8 cellular contexts compared by ENCODE assay signal in genomic region chr17:72725432-72726068, GRCh38.
DNase-seq lines count a peak whose midpoint lies in the region; ATAC-seq and TF ChIP-seq lines count a peak whose summit lies in the region.

No MANE protein-coding gene starts in this region.

- H3K36me3 ChIP-seq in Karpas-422 (ENCODE audit: insufficient read depth, low read length), result peaks cover 12% of the 10 kb centered on the region; the same call in 1 of the 2 replicates
- H3K36me3 ChIP-seq in OCI-LY3 (replicated peaks; ENCODE audit: low read depth, low read length), result no peaks in the 10 kb centered on the region
- no peaks in the 10 kb centered on the region for H3K36me3 ChIP-seq in parathyroid adenoma (ENCODE audit: control insufficient read depth, insufficient read depth, low read length)

- no peak for DNase-seq in AG04449 (ENCODE audit: low read depth, low spot score)
- DNase-seq in Karpas-422, result peak; percentile 82
- DNase-seq in activated effector memory CD4-positive, alpha-beta T cell treated with Interleukin-2 at 50 U/mL for 16 hours, result peak; percentile 27
- DNase-seq in globus pallidus (ENCODE audit: low spot score), result peak; percentile 49

- H3K27ac ChIP-seq in Karpas-422 (ENCODE audit: low read length) (no peak overlapping the region), OCI-LY3 (ENCODE audit: low read length) (no peak overlapping the region), parathyroid adenoma (no peak overlapping the region)

- H3K4me2 ChIP-seq in Karpas-422 (ENCODE audit: low read depth, low read length, poor library complexity, severe bottlenecking) (no peak overlapping the region), OCI-LY3 (ENCODE audit: low read length) (no peak overlapping the region), parathyroid adenoma (ENCODE audit: low read length) (no peak overlapping the region)

- H3K9ac ChIP-seq in Karpas-422 (ENCODE audit: low read length), result no peak overlapping the region
- H3K9ac ChIP-seq in OCI-LY3 (ENCODE audit: low read length), result no peak overlapping the region
- H3K9ac ChIP-seq in parathyroid adenoma, result no peak overlapping the region

- H3K9me3 ChIP-seq in Karpas-422 (ENCODE audit: low read length) (no peaks in the 10 kb centered on the region), OCI-LY3 (ENCODE audit: insufficient read depth, low read length) (no peaks in the 10 kb centered on the region), parathyroid adenoma (ENCODE audit: control insufficient read depth, low read length) (no peaks in the 10 kb centered on the region)

- H3K27me3 ChIP-seq in Karpas-422 (ENCODE audit: low read length) (no peaks in the 10 kb centered on the region), OCI-LY3 (ENCODE audit: low read depth, low read length) (no peaks in the 10 kb centered on the region), parathyroid adenoma (ENCODE audit: control insufficient read depth, insufficient read depth, low read length) (no peaks in the 10 kb centered on the region)

- POLR2A ChIA-PET in AG04449 (lab: Yijun Ruan, JAX), result no interaction called here

- peak; percentile 90 for TF ChIP-seq CTCF in AG04449 (IDR thresholded peaks at IDR 0.05; ENCODE audit: insufficient read depth, low read length, missing control alignments)
- TF ChIP-seq CTCF in OCI-LY3 (IDR thresholded peaks at IDR 0.05; ENCODE audit: low read depth, low read length), result peak; percentile 93
- TF ChIP-seq CTCF in parathyroid adenoma (IDR thresholded peaks at IDR 0.05), result peak; percentile 81

- H4K20me1 ChIP-seq in Karpas-422 (ENCODE audit: insufficient read depth, low read depth, low read length) (no peaks in the 10 kb centered on the region), OCI-LY3 (ENCODE audit: insufficient read depth, low read length) (no peaks in the 10 kb centered on the region)

- H3K79me2 ChIP-seq in Karpas-422 (ENCODE audit: low read length) (no peaks in the 10 kb centered on the region), OCI-LY3 (ENCODE audit: low read length) (no peaks in the 10 kb centered on the region), parathyroid adenoma (no peaks in the 10 kb centered on the region)

- CTCF ChIA-PET in AG04449 (lab: Yijun Ruan, JAX), result interaction anchor here (0.7 to 15.4 kb wide), 83 partner anchors 9 to 662 kb away, joined by 3 to 551 read pairs (median 4); partner anchors contain the start of genes COG1 and SSTR2

- H3K4me3 ChIP-seq in AG04449 (ENCODE audit: low read depth, low read length), result no peak overlapping the region
- no peak overlapping the region for H3K4me3 ChIP-seq in Karpas-422 (ENCODE audit: low read length)
- no peak overlapping the region for H3K4me3 ChIP-seq in OCI-LY3 (ENCODE audit: low read length)
- H3K4me3 ChIP-seq in parathyroid adenoma (ENCODE audit: low read depth, low read length), result no peak overlapping the region

- H3K9me2 ChIP-seq in Karpas-422 (replicated peaks; ENCODE audit: insufficient read depth, low read length), result no peaks in the 10 kb centered on the region

- peak; percentile 33 for ATAC-seq in GM18868 (IDR thresholded peaks at IDR 0.05; ENCODE audit: unreplicated experiment)
- no peak for ATAC-seq in HG03439 (IDR thresholded peaks at IDR 0.05; ENCODE audit: unreplicated experiment)

- H2AFZ ChIP-seq in Karpas-422 (ENCODE audit: low read length) (no peak overlapping the region), OCI-LY3 (ENCODE audit: low read depth, low read length) (no peak overlapping the region), parathyroid adenoma (no peak overlapping the region)

- H3K4me1 ChIP-seq in Karpas-422 (ENCODE audit: low read length) (peaks cover 29% of the 10 kb centered on the region), OCI-LY3 (ENCODE audit: low read length) (peaks cover 20% of the 10 kb centered on the region), parathyroid adenoma (no peaks in the 10 kb centered on the region)
